In the genomic region with DNA sequence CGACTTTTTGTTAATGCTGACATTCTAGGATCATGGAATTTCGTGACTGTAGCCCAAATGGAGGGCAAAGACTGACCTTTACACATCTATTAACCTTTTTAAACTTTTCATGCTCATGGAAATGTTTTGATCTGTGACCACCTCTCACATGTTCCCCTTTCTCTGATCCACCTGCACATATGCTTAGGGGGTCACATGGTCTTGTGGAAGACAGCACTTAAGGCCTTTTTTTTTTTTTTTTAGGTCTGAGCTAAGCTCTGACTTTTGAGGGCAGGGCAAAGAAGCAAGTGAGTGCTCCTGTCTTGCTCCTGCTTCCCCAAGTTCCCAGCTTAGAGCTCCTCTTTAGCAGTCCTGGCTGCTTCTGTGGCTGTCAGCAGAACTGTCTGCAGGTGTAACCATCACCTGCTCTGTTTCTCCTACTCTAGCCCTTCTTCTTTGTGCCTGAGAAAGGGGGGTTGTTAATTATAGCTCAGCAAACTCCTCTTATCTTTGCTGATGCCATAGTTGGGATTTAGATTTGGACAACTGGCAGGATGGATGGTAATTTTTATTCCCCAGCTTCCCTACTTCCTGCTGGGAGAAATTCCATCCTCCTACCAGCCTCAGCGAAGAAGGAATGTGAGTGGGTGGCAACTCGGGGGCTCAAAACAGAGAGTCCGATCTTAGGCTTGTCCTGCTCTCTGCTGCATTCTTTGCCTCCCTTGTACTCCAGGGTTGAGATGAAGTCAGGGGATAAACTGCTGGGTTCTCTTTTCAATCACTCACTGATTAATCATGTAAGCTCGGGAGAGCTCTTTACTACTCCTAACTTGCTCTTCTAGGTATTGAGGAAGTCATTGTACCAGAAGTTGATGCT, we compare ENCODE assay signal across 1 cellular context.
TF ChIP-seq lines count a peak whose summit lies in the region.

No MANE protein-coding gene starts in this region.

TF ChIP-seq in H1, 55 proteins besides CTCF, POLR2A, EP300 and RAD21 (continued from another document):
- TF ChIP-seq HDAC6 (IDR thresholded peaks at IDR 0.05; ENCODE audit: low read depth, low read length), result no peak
- no peak for TF ChIP-seq BCL11A (IDR thresholded peaks at IDR 0.05; ENCODE audit: low read depth in 2 of 2, low read length in 2 of 2)
- no peak for TF ChIP-seq CBX8 (IDR thresholded peaks at IDR 0.05; ENCODE audit: borderline replicate concordance, low read depth, low read length)
- no peak for TF ChIP-seq RXRA (IDR thresholded peaks at IDR 0.05; ENCODE audit: insufficient read depth, low read depth, low read length)
- TF ChIP-seq GABPA (IDR thresholded peaks at IDR 0.05; ENCODE audit: borderline replicate concordance, insufficient read depth, low read length), result no peak
- TF ChIP-seq KDM4A (IDR thresholded peaks at IDR 0.05; ENCODE audit: low read depth, low read length, severe bottlenecking), result no peak
- TF ChIP-seq CBX5 (IDR thresholded peaks at IDR 0.05; ENCODE audit: low read depth, low read length), result no peak
- TF ChIP-seq FOSL1 (IDR thresholded peaks at IDR 0.05; ENCODE audit: insufficient read depth, low read depth, low read length), result no peak
- no peak for TF ChIP-seq ATF3 (IDR thresholded peaks at IDR 0.05; ENCODE audit: insufficient read depth, low read depth, low read length)
- no peak for TF ChIP-seq KDM1A (IDR thresholded peaks at IDR 0.05; ENCODE audit: borderline replicate concordance, low read length)
- no peak for TF ChIP-seq GTF2F1 (IDR thresholded peaks at IDR 0.05; ENCODE audit: borderline replicate concordance, low read depth, low read length)
- TF ChIP-seq, protein P1, sequence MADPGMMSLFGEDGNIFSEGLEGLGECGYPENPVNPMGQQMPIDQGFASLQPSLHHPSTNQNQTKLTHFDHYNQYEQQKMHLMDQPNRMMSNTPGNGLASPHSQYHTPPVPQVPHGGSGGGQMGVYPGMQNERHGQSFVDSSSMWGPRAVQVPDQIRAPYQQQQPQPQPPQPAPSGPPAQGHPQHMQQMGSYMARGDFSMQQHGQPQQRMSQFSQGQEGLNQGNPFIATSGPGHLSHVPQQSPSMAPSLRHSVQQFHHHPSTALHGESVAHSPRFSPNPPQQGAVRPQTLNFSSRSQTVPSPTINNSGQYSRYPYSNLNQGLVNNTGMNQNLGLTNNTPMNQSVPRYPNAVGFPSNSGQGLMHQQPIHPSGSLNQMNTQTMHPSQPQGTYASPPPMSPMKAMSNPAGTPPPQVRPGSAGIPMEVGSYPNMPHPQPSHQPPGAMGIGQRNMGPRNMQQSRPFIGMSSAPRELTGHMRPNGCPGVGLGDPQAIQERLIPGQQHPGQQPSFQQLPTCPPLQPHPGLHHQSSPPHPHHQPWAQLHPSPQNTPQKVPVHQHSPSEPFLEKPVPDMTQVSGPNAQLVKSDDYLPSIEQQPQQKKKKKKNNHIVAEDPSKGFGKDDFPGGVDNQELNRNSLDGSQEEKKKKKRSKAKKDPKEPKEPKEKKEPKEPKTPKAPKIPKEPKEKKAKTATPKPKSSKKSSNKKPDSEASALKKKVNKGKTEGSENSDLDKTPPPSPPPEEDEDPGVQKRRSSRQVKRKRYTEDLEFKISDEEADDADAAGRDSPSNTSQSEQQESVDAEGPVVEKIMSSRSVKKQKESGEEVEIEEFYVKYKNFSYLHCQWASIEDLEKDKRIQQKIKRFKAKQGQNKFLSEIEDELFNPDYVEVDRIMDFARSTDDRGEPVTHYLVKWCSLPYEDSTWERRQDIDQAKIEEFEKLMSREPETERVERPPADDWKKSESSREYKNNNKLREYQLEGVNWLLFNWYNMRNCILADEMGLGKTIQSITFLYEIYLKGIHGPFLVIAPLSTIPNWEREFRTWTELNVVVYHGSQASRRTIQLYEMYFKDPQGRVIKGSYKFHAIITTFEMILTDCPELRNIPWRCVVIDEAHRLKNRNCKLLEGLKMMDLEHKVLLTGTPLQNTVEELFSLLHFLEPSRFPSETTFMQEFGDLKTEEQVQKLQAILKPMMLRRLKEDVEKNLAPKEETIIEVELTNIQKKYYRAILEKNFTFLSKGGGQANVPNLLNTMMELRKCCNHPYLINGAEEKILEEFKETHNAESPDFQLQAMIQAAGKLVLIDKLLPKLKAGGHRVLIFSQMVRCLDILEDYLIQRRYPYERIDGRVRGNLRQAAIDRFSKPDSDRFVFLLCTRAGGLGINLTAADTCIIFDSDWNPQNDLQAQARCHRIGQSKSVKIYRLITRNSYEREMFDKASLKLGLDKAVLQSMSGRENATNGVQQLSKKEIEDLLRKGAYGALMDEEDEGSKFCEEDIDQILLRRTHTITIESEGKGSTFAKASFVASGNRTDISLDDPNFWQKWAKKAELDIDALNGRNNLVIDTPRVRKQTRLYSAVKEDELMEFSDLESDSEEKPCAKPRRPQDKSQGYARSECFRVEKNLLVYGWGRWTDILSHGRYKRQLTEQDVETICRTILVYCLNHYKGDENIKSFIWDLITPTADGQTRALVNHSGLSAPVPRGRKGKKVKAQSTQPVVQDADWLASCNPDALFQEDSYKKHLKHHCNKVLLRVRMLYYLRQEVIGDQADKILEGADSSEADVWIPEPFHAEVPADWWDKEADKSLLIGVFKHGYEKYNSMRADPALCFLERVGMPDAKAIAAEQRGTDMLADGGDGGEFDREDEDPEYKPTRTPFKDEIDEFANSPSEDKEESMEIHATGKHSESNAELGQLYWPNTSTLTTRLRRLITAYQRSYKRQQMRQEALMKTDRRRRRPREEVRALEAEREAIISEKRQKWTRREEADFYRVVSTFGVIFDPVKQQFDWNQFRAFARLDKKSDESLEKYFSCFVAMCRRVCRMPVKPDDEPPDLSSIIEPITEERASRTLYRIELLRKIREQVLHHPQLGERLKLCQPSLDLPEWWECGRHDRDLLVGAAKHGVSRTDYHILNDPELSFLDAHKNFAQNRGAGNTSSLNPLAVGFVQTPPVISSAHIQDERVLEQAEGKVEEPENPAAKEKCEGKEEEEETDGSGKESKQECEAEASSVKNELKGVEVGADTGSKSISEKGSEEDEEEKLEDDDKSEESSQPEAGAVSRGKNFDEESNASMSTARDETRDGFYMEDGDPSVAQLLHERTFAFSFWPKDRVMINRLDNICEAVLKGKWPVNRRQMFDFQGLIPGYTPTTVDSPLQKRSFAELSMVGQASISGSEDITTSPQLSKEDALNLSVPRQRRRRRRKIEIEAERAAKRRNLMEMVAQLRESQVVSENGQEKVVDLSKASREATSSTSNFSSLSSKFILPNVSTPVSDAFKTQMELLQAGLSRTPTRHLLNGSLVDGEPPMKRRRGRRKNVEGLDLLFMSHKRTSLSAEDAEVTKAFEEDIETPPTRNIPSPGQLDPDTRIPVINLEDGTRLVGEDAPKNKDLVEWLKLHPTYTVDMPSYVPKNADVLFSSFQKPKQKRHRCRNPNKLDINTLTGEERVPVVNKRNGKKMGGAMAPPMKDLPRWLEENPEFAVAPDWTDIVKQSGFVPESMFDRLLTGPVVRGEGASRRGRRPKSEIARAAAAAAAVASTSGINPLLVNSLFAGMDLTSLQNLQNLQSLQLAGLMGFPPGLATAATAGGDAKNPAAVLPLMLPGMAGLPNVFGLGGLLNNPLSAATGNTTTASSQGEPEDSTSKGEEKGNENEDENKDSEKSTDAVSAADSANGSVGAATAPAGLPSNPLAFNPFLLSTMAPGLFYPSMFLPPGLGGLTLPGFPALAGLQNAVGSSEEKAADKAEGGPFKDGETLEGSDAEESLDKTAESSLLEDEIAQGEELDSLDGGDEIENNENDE (IDR thresholded peaks at IDR 0.05; ENCODE audit: insufficient replicate concordance, low read length), result no peak
- TF ChIP-seq, protein P2, sequence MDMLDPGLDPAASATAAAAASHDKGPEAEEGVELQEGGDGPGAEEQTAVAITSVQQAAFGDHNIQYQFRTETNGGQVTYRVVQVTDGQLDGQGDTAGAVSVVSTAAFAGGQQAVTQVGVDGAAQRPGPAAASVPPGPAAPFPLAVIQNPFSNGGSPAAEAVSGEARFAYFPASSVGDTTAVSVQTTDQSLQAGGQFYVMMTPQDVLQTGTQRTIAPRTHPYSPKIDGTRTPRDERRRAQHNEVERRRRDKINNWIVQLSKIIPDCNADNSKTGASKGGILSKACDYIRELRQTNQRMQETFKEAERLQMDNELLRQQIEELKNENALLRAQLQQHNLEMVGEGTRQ (IDR thresholded peaks at IDR 0.05; ENCODE audit: low read length), result 0 out of 2 replicates have a peak, but pooled peaks have one; percentile 8
- 0 out of 4 replicates have a peak, but pooled peaks of 1 of the 2 experiments have one; percentile 49 for TF ChIP-seq SIN3A (conservative IDR thresholded peaks at IDR 0.05 in 1 of 2, IDR thresholded peaks at IDR 0.05 in 1 of 2; ENCODE audit: low read depth in 1 of 2, low read length in 2 of 2)
- no peak for TF ChIP-seq SP2 (IDR thresholded peaks at IDR 0.05; ENCODE audit: low read length)
- TF ChIP-seq CEBPB (IDR thresholded peaks at IDR 0.05; ENCODE audit: low read depth, low read length), result no peak
- peak; percentile 30 for TF ChIP-seq ASH2L (IDR thresholded peaks at IDR 0.05; ENCODE audit: low read length)
TF ChIP-seq in H1: peak in this region for 5.
